ENCODE assay signal across 8 cellular contexts in genomic region chr6:82248233-82248735, GRCh38. TPM values are rescaled to one million over a fixed set of nuclear protein-coding genes. Genes with fewer than 3 reads are reported as not detected.
DNase-seq lines count a peak whose midpoint lies in the region; ATAC-seq, FAIRE-seq and TF ChIP-seq lines count a peak whose summit lies in the region.

No MANE protein-coding gene starts in this region.

- ATAC-seq in GM19025 (IDR thresholded peaks at IDR 0.05; ENCODE audit: low read depth, unreplicated experiment) (peak; percentile 37), HG03159 (IDR thresholded peaks at IDR 0.05; ENCODE audit: unreplicated experiment) (peak; percentile 22)

- H3K4me3 ChIP-seq in SJSA1 (peak overlapping the region; percentile 70), endodermal cell (ENCODE audit: low read length) (peak overlapping the region; percentile 96), muscle layer of colon (ENCODE audit: low read depth in 1 of 2, low read length in 2 of 2) (peak overlapping the region; percentile 93 to 95)

- H3K9ac ChIP-seq in endodermal cell (ENCODE audit: extremely low read depth, low read length, poor library complexity, severe bottlenecking), result peak overlapping the region; percentile 91
- H3K9ac ChIP-seq in muscle layer of colon (ENCODE audit: low read length), result peak overlapping the region; percentile 85

- peaks cover 6% of the 10 kb centered on the region; the same call in 1 of the 2 replicates for H3K9me3 ChIP-seq in SJSA1 (replicated peaks)
- peaks cover 10% of the 10 kb centered on the region for H3K9me3 ChIP-seq in endodermal cell (ENCODE audit: control insufficient read depth, low read length)
- no peaks in the 10 kb centered on the region for H3K9me3 ChIP-seq in muscle layer of colon (ENCODE audit: low read length)

- peak overlapping the region; percentile 78 for H3K4me3 Mint-ChIP-seq in endodermal cell

- DNase-seq in D721Med (ENCODE audit: insufficient read length, low spot score) (peak; percentile 18), SJSA1 (ENCODE audit: low read depth in 1 of 2, low spot score in 2 of 2) (no peak), endodermal cell (no peak), NCI-H2107 treated with DMSO at 0.1 percent for 48 hours (lab: John Stamatoyannopoulos, UW; ENCODE audit: unreplicated experiment) (no peak), mesenteric fat pad (ENCODE audit: low spot score) (no peak)

- WGBS in endodermal cell (ENCODE audit: insufficient coverage in 1 of 2, insufficient read length in 1 of 2), 2 experiments, result 30 to 41% methylated on average over 11 of the region's 11 CpGs

- H3K27me3 ChIP-seq in SJSA1 (replicated peaks), result no peaks in the 10 kb centered on the region
- H3K27me3 ChIP-seq in endodermal cell (ENCODE audit: control insufficient read depth, insufficient read depth, low read length, poor library complexity, severe bottlenecking), result no peaks in the 10 kb centered on the region
- H3K27me3 ChIP-seq in muscle layer of colon (ENCODE audit: control insufficient read depth in 1 of 2, insufficient read depth in 2 of 2, low read length in 2 of 2), result no peaks in the 10 kb centered on the region

- H3K4me1 Mint-ChIP-seq in endodermal cell, result peaks cover 44% of the 10 kb centered on the region

- H3K9me3 Mint-ChIP-seq in endodermal cell, result peaks cover 3% of the 10 kb centered on the region

- peaks cover 24% of the 10 kb centered on the region for H3K36me3 ChIP-seq in SJSA1
- peaks cover 24% of the 10 kb centered on the region for H3K36me3 ChIP-seq in endodermal cell (ENCODE audit: control insufficient read depth, insufficient read depth, low read length)
- H3K36me3 ChIP-seq in muscle layer of colon (ENCODE audit: insufficient read depth, low read length), result no peaks in the 10 kb centered on the region

- H3K27ac ChIP-seq in SJSA1 (peak overlapping the region; percentile 91), endodermal cell (ENCODE audit: low read depth, low read length) (peak overlapping the region; percentile 94), muscle layer of colon (ENCODE audit: low read depth, low read length) (peak overlapping the region; percentile 93)

- no peak for FAIRE-seq in D721Med (lab: Jason Lieb, UNC)

- no peaks in the 10 kb centered on the region for H3K27me3 Mint-ChIP-seq in endodermal cell (ENCODE audit: insufficient read depth)

- H3K27ac Mint-ChIP-seq in endodermal cell, result peak overlapping the region; percentile 95

- H3K4me1 ChIP-seq in SJSA1 (replicated peaks) (peaks cover 22% of the 10 kb centered on the region), endodermal cell (ENCODE audit: control insufficient read depth, insufficient read depth, low read length) (peaks cover 10% of the 10 kb centered on the region), muscle layer of colon (ENCODE audit: insufficient read depth, low read length) (peaks cover 20% of the 10 kb centered on the region)

- TF ChIP-seq CTCF in D721Med (IDR thresholded peaks at IDR 0.05; ENCODE audit: insufficient read depth, missing control alignments), result no peak
- no peak for TF ChIP-seq CTCF in endodermal cell (conservative IDR thresholded peaks at IDR 0.05)

- peaks cover 21% of the 10 kb centered on the region for H3K36me3 Mint-ChIP-seq in endodermal cell (ENCODE audit: low read depth)

RNA-seq across cellular contexts. Expression of gene IBTK, which starts 0.7 kb away (rescaled TPM):
- total RNA-seq in SJSA1 (2014; rRNA removed; shearing (Covaris generic)), result 47.0 and 48.5 TPM in 2 replicates
- total RNA-seq in endodermal cell (10 to 100 TPM; 35.8 to 46.2 TPM), mesenteric fat pad (31.6 TPM)
- polyA plus RNA-seq in endodermal cell (2013, experiment 1 of 2), result 29.1 TPM
- 29.0 TPM for polyA plus RNA-seq in endodermal cell (2013, experiment 2 of 2)
